ENCODE assay signal across 18 cellular contexts in the genomic region with DNA sequence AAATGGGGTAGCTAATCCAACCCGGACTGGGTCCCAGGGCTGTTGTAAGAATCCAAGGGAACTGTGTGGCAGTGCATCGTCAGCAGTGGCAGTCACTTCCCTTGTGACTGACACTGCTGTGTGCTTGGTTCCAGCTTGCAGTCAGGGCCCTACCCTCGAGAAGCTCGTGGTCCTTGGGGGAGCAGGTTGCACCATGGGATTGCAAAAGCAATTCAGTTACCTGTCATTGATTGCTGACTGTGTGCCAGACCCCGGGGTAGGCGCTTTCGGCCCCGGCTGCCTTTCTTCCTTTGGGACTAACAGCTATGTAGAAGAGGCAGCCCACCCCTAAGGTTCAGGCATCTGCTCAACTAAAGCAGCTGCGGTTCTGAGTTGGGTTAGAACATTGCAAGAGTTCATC. TPM values are rescaled to one million over a fixed set of nuclear protein-coding genes. Genes with fewer than 3 reads are reported as not detected.
DNase-seq lines count a peak whose midpoint lies in the region; ATAC-seq and TF ChIP-seq lines count a peak whose summit lies in the region.
"Had no signal": no experiment of that assay in that cellular context is flagged by ENCODE, and none has a peak within 500 bp of the region (broad histone marks: within the 10 kb centered on the region; RNA-seq: fewer than 3 reads in every experiment).

No MANE protein-coding gene starts in this region.

- peak overlapping the region; percentile 100 for H3K4me2 ChIP-seq in PC-3 (ENCODE audit: low read length)

- H3K27me3 Mint-ChIP-seq in activated CD8-positive, alpha-beta memory T cell treated with anti-CD3 and anti-CD28 coated beads, Interleukin-2, amount 10 ng/mL, durations not matched to agents 7 days and 5 days, result peaks cover 40% of the 10 kb centered on the region

- CTCF ChIA-PET in PC-3 (lab: Charles Lee), result interaction anchor here (1.0 kb wide), 1 partner anchor 21 kb away, joined by 5 read pairs; no protein-coding TSS in a partner anchor
- CTCF ChIA-PET in activated CD8-positive, alpha-beta memory T cell treated with anti-CD3 and anti-CD28 coated beads, Interleukin-2, amount 10 ng/mL, durations not matched to agents 7 days and 5 days (lab: Charles Lee), result interaction anchor here (1.2 to 1.4 kb wide), 2 partner anchors 72 to 401 kb away, joined by 3 to 5 read pairs; no protein-coding TSS in a partner anchor

- H3K4me1 Mint-ChIP-seq in activated CD8-positive, alpha-beta memory T cell treated with anti-CD3 and anti-CD28 coated beads, Interleukin-2, amount 10 ng/mL, durations not matched to agents 7 days and 5 days, result peaks cover 13% of the 10 kb centered on the region

- POLR2A ChIA-PET in PC-3 (lab: Charles Lee; ENCODE audit: unreplicated experiment), result interaction anchor here (0.6 kb wide), 1 partner anchor 363 kb away, joined by 3 read pairs; no protein-coding TSS in a partner anchor

- H3K27ac Mint-ChIP-seq in activated CD8-positive, alpha-beta memory T cell treated with anti-CD3 and anti-CD28 coated beads, Interleukin-2, amount 10 ng/mL, durations not matched to agents 7 days and 5 days, result no peak overlapping the region
- H3K27ac Mint-ChIP-seq: memory B cell; natural killer cell treated with Interleukin-12 subunit alpha and Interleukin-12 subunit beta and Interleukin-15 and Interleukin-18, amount 100 ng/mL, for 72 hours had no signal

- H3K79me2 ChIP-seq in PC-3 (ENCODE audit: low read length), result peaks cover 67% of the 10 kb centered on the region

- H3K27me3 ChIP-seq in PC-3 (ENCODE audit: low read length) (no peaks in the 10 kb centered on the region), dorsolateral prefrontal cortex (no peaks in the 10 kb centered on the region), liver (ENCODE audit: control insufficient read depth in 4 of 4, insufficient read depth in 4 of 4, low read length in 3 of 4) (no peaks in the 10 kb centered on the region), sigmoid colon (no peaks in the 10 kb centered on the region)

- TF ChIP-seq CTCF in PC-3 (conservative IDR thresholded peaks at IDR 0.05; ENCODE audit: low read depth, low read length) (no peak), dorsolateral prefrontal cortex (IDR thresholded peaks at IDR 0.05 in 54 of 56, conservative IDR thresholded peaks at IDR 0.05 in 2 of 56; ENCODE audit: low read depth in 1 of 56, partially characterized antibody in 56 of 56) (no peak), liver (IDR thresholded peaks at IDR 0.05; ENCODE audit: low read depth, low read length, missing input control) (no peak), sigmoid colon (IDR thresholded peaks at IDR 0.05) (no peak)

- H2AFZ ChIP-seq in PC-3 (ENCODE audit: low read length), result no peak overlapping the region

- H3K9me3 ChIP-seq in PC-3 (ENCODE audit: low read length), result no peaks in the 10 kb centered on the region
- H3K9me3 ChIP-seq in liver (ENCODE audit: control insufficient read depth in 4 of 4, low read length in 3 of 4), result no peaks in the 10 kb centered on the region
- no peaks in the 10 kb centered on the region for H3K9me3 ChIP-seq in sigmoid colon

- no TSS peak for BruUV-seq in PC-3 (replicated peaks; lab: Mats Ljungman, UMichigan)

- TF ChIP-seq EP300 in sigmoid colon (IDR thresholded peaks at IDR 0.05), result no peak

- no peak for ATAC-seq in PC-3
- ATAC-seq in GM21423 (IDR thresholded peaks at IDR 0.05; ENCODE audit: unreplicated experiment), result no peak
- ATAC-seq in activated CD8-positive, alpha-beta memory T cell treated with anti-CD3 and anti-CD28 coated beads, Interleukin-2, amount 10 ng/mL, durations not matched to agents 7 days and 5 days, result no peak
- ATAC-seq: natural killer cell treated with Interleukin-12 subunit alpha and Interleukin-12 subunit beta and Interleukin-15 and Interleukin-18, amount 100 ng/mL, for 72 hours had no signal

- H3K4me3 ChIP-seq in PC-3 (ENCODE audit: low read length), result no peak overlapping the region
- H3K4me3 ChIP-seq in dorsolateral prefrontal cortex, result peak overlapping the region in 4 of 59 donors; percentile 76 to 82 (median 79)
- H3K4me3 ChIP-seq in liver (ENCODE audit: low read depth in 1 of 3, low read length in 3 of 3), result no peak overlapping the region
- no peak overlapping the region for H3K4me3 ChIP-seq in sigmoid colon

- H3K4me1 ChIP-seq in PC-3 (ENCODE audit: insufficient read depth, low read length) (peaks cover 75% of the 10 kb centered on the region), liver (ENCODE audit: control insufficient read depth in 4 of 4, insufficient read depth in 4 of 4, low read length in 3 of 4) (peaks cover 12 to 76% (median 67%) of the 10 kb centered on the region in 4 donors), sigmoid colon (peaks cover 0 to 66% (median 57%) of the 10 kb centered on the region in 4 donors)

- H3K27ac ChIP-seq in PC-3 (ENCODE audit: low read length), result no peak overlapping the region
- peak overlapping the region in 38 of 59 donors; percentile 19 to 92 (median 78) for H3K27ac ChIP-seq in dorsolateral prefrontal cortex
- H3K27ac ChIP-seq in liver (ENCODE audit: low read depth in 1 of 2, low read length in 2 of 2), result peak overlapping the region; percentile 79 to 89
- H3K27ac ChIP-seq in sigmoid colon, result peak overlapping the region; percentile 84 to 97 (median 92)

- no peaks in the 10 kb centered on the region for H3K9me3 Mint-ChIP-seq in activated CD8-positive, alpha-beta memory T cell treated with anti-CD3 and anti-CD28 coated beads, Interleukin-2, amount 10 ng/mL, durations not matched to agents 7 days and 5 days (ENCODE audit: low read depth)
- H3K9me3 Mint-ChIP-seq: memory B cell; natural killer cell treated with Interleukin-12 subunit alpha and Interleukin-12 subunit beta and Interleukin-15 and Interleukin-18, amount 100 ng/mL, for 72 hours had no signal

- H3K36me3 ChIP-seq in PC-3 (ENCODE audit: low read depth, low read length), result peaks cover 4% of the 10 kb centered on the region; the same call in 1 of the 2 replicates
- H3K36me3 ChIP-seq in liver (ENCODE audit: control insufficient read depth in 4 of 4, insufficient read depth in 3 of 4, low read depth in 1 of 4, low read length in 3 of 4), result peaks cover 0 to 3% (median 1%) of the 10 kb centered on the region in 4 donors
- peaks cover 0 to 6% (median 0%) of the 10 kb centered on the region in 4 donors for H3K36me3 ChIP-seq in sigmoid colon

- H3K4me3 Mint-ChIP-seq in activated CD8-positive, alpha-beta memory T cell treated with anti-CD3 and anti-CD28 coated beads, Interleukin-2, amount 10 ng/mL, durations not matched to agents 7 days and 5 days, result no peak overlapping the region

- peaks cover 2% of the 10 kb centered on the region for H3K36me3 Mint-ChIP-seq in activated CD8-positive, alpha-beta memory T cell treated with anti-CD3 and anti-CD28 coated beads, Interleukin-2, amount 10 ng/mL, durations not matched to agents 7 days and 5 days

- 32% methylated on average over 9 of the region's 9 CpGs for WGBS in liver
- WGBS in sigmoid colon, 2 donors, result 62 to 78% methylated on average over 9 of the region's 9 CpGs

- H3F3A ChIP-seq in PC-3 (ENCODE audit: low read length, unreplicated experiment), result peaks cover 6% of the 10 kb centered on the region

- DNase-seq in PC-3, result no peak
- no peak for DNase-seq in dorsolateral prefrontal cortex
- no peak for DNase-seq in sigmoid colon
- no peak for DNase-seq in hepatic stellate cell (ENCODE audit: low spot score)
- DNase-seq in Ammon's horn (ENCODE audit: low spot score), result no peak
- DNase-seq in activated CD8-positive, alpha-beta memory T cell treated with anti-CD3 and anti-CD28 coated beads, Interleukin-2, amount 10 ng/mL, durations not matched to agents 7 days and 5 days, result no peak
- DNase-seq: activated naive CD4-positive, alpha-beta T cell; activated T-cell treated with anti-CD3 and anti-CD28 coated beads for 4 hours; anterior cingulate cortex; COR-L47; hippocampal formation; Kasumi-1; NCI-H1105; NCI-H2081 treated with DMSO at 0.1 percent for 48 hours had no signal

- peak in 1 of 2 donors; percentile 5 for TF ChIP-seq RAD21 in liver (IDR thresholded peaks at IDR 0.05)

- no peak overlapping the region for H3K9ac ChIP-seq in PC-3 (ENCODE audit: low read length)
- no peak overlapping the region for H3K9ac ChIP-seq in liver (ENCODE audit: low read depth in 1 of 2, low read length in 2 of 2)

- H3K9me2 ChIP-seq in PC-3 (replicated peaks; ENCODE audit: low read length), result no peaks in the 10 kb centered on the region

- H4K20me1 ChIP-seq in PC-3 (ENCODE audit: low read length), result peaks cover 20% of the 10 kb centered on the region; the same call in 1 of the 2 replicates

- intact Hi-C loops in PC-3 (cut with micrococcal nuclease) (no loop called here), dorsolateral prefrontal cortex (cut with DNase I) (loop anchor here (5.0 to 10.0 kb wide), 3 partner anchors 34 to 511 kb away; no protein-coding TSS in a partner anchor), sigmoid colon (cut with DNase I) (loop anchor here (5.0 to 10.0 kb wide), 2 partner anchors 414 to 501 kb away; partner anchors contain the start of genes IPO13 and SLC6A9)

- no peak for TF ChIP-seq POLR2A in sigmoid colon (IDR thresholded peaks at IDR 0.05)

TF ChIP-seq in liver, 16 proteins besides CTCF, POLR2A, EP300 and RAD21 (continues in another document):
- TF ChIP-seq FOXA2 (IDR thresholded peaks at IDR 0.05) (no peak), GABPA (IDR thresholded peaks at IDR 0.05 in 1 of 2, conservative IDR thresholded peaks at IDR 0.05 in 1 of 2) (no peak), RXRA (IDR thresholded peaks at IDR 0.05) (peak; percentile 29 to 64)

RNA-seq across cellular contexts. Expression of gene PTPRF, which starts 2.9 kb away (rescaled TPM):
- total RNA-seq in PC-3 (2014; rRNA removed) (67.4 and 100 TPM in 2 replicates), dorsolateral prefrontal cortex (100 to 1,000 TPM; 123 to 271 (median 184) TPM), liver (100 to 1,000 TPM in 1 of 2 donors, 10 to 100 TPM in 1; 61.7 to 241 TPM), sigmoid colon (10 to 100 TPM; 38.2 to 78.7 (median 42.9) TPM)
- polyA plus RNA-seq in liver (100 to 1,000 TPM in 1 of 2 donors, 10 to 100 TPM in 1; 41.2 to 110 TPM), sigmoid colon (100 to 1,000 TPM in 1 of 3 donors, 10 to 100 TPM in 2; 18.6 to 125 (median 31.7) TPM)
- total RNA-seq in activated CD8-positive, alpha-beta memory T cell treated with anti-CD3 and anti-CD28 coated beads, Interleukin-2, amount 10 ng/mL, durations not matched to agents 7 days and 5 days, result under 1 TPM; 0.23 to 0.41 TPM

Comparison
In these comparisons a context has a peak if more than half of its experiments do, and no peak if none do; other contexts are left out.
1. RNA of gene PTPRF, which starts 2.9 kb away (total RNA-seq): 61.7 to 241 TPM in liver, 123 to 271 TPM in dorsolateral prefrontal cortex, 67.4 to 100 TPM in PC-3 and 38.2 to 78.7 TPM in sigmoid colon; 0.23 to 0.41 TPM in activated CD8-positive, alpha-beta memory T cell treated with anti-CD3 and anti-CD28 coated beads, Interleukin-2, amount 10 ng/mL, durations not matched to agents 7 days and 5 days; every median in the first group is over 10 times any median in the second.